In genomic region chr10:51214207-51214896, GRCh38 we compare ENCODE assay signal across 26 cellular contexts.
DNase-seq lines count a peak whose midpoint lies in the region; ATAC-seq and TF ChIP-seq lines count a peak whose summit lies in the region.
"Had no signal": no experiment of that assay in that cellular context is flagged by ENCODE, and none has a peak within 500 bp of the region (broad histone marks: within the 10 kb centered on the region; RNA-seq: fewer than 3 reads in every experiment).

No MANE protein-coding gene starts in this region.

- 50 to 61% (median 53%) methylated on average over 7 of the region's 7 CpGs for WGBS in heart left ventricle, 4 donors

- H3K9me3 ChIP-seq in HEK293 (ENCODE audit: control insufficient read depth, insufficient read depth, low read depth, low read length) = no peaks in the 10 kb centered on the region
- H3K9me3 ChIP-seq in SJCRH30 (replicated peaks) = no peaks in the 10 kb centered on the region
- H3K9me3 ChIP-seq in heart left ventricle = peaks cover 0 to 4% (median 0%) of the 10 kb centered on the region in 12 donors
- no peaks in the 10 kb centered on the region for H3K9me3 ChIP-seq in parathyroid adenoma (ENCODE audit: control insufficient read depth, low read length)
- H3K9me3 ChIP-seq: BLaER1 treated with 17β-estradiol and CSF1 and Interleukin-3, amounts not matched to agents 10 nM and 100 nM; body of pancreas; neutrophil; tibial nerve had no signal

- peak; percentile 34 to 54 for DNase-seq in SJCRH30
- peak in 2 of 5 donors; percentile 25 to 57 for DNase-seq in heart left ventricle
- DNase-seq in ACHN = no peak
- no peak for DNase-seq in GM10248 (ENCODE audit: extremely low spot score)
- no peak for DNase-seq in DMS153 (lab: John Stamatoyannopoulos, UW)
- DNase-seq: activated CD4-positive, alpha-beta T cell treated with anti-CD3 and anti-CD28 coated beads, Interleukin-2, amount 50 U/mL, for 48 hours; activated CD4-positive, CD25-positive, alpha-beta regulatory T cell treated with anti-CD3 and anti-CD28 coated beads, Interleukin-2, amount 50 U/mL, for 72 hours; activated naive CD4-positive, alpha-beta T cell; activated naive CD8-positive, alpha-beta T cell treated with anti-CD3 and anti-CD28 coated beads, Interleukin-2, amount 50 U/mL, for 24 hours; body of pancreas; DMS79; dorsolateral prefrontal cortex; mesendoderm; NCI-H1048; NCI-H1694; NCI-H2171; NCI-H510A treated with DMSO at 0.1 percent for 48 hours; SHP77 treated with DMSO at 0.1 percent for 48 hours had no signal

- H3K27me3 ChIP-seq in SJCRH30 = no peaks in the 10 kb centered on the region
- H3K27me3 ChIP-seq in heart left ventricle = no peaks in the 10 kb centered on the region
- no peaks in the 10 kb centered on the region for H3K27me3 ChIP-seq in parathyroid adenoma (ENCODE audit: control insufficient read depth, insufficient read depth, low read length)
- H3K27me3 ChIP-seq: BLaER1 treated with 17β-estradiol and CSF1 and Interleukin-3, amounts not matched to agents 10 nM and 100 nM; body of pancreas; dorsolateral prefrontal cortex; neutrophil; tibial nerve had no signal

- no peak overlapping the region for H3K9ac ChIP-seq in parathyroid adenoma
- H3K9ac ChIP-seq: BLaER1 treated with 17β-estradiol and CSF1 and Interleukin-3, amounts not matched to agents 10 nM and 100 nM had no signal

- H3K4me1 ChIP-seq in HEK293 (ENCODE audit: control insufficient read depth, insufficient read depth, low read length) (peaks cover 8% of the 10 kb centered on the region), SJCRH30 (peaks cover 8% of the 10 kb centered on the region; the same call in 1 of the 2 replicates), heart left ventricle (peaks cover 0 to 24% (median 11%) of the 10 kb centered on the region in 12 donors), parathyroid adenoma (no peaks in the 10 kb centered on the region)
- H3K4me1 ChIP-seq: BLaER1 treated with 17β-estradiol and CSF1 and Interleukin-3, amounts not matched to agents 10 nM and 100 nM; body of pancreas; tibial nerve had no signal

- no peak overlapping the region for H3K4me3 ChIP-seq in HEK293 (ENCODE audit: low read depth, low read length)
- H3K4me3 ChIP-seq in SJCRH30 = no peak overlapping the region
- no peak overlapping the region for H3K4me3 ChIP-seq in heart left ventricle
- H3K4me3 ChIP-seq in parathyroid adenoma (ENCODE audit: low read depth, low read length) = no peak overlapping the region
- H3K4me3 ChIP-seq: BLaER1 treated with 17β-estradiol and CSF1 and Interleukin-3, amounts not matched to agents 10 nM and 100 nM; body of pancreas; dorsolateral prefrontal cortex; tibial nerve had no signal

- peak; percentile 32 to 70 (median 62) for ATAC-seq in heart left ventricle
- ATAC-seq: activated naive CD8-positive, alpha-beta T cell treated with anti-CD3 and anti-CD28 coated beads, Interleukin-2, amount 50 U/mL, for 24 hours; body of pancreas; left lobe of liver; Panc1; stimulated activated effector memory CD8-positive, alpha-beta T cell treated with anti-CD3 and anti-CD28 coated beads, Interleukin-12 subunit alpha, Interleukin-12 subunit beta, amount 100 ng/mL, for 72 hours had no signal

- H3K36me3 ChIP-seq in HEK293 (ENCODE audit: control insufficient read depth in 2 of 2, insufficient read depth in 1 of 2, low read length in 2 of 2) (no peaks in the 10 kb centered on the region), SJCRH30 (no peaks in the 10 kb centered on the region), heart left ventricle (no peaks in the 10 kb centered on the region), parathyroid adenoma (ENCODE audit: control insufficient read depth, insufficient read depth, low read length) (no peaks in the 10 kb centered on the region)
- H3K36me3 ChIP-seq: BLaER1 treated with 17β-estradiol and CSF1 and Interleukin-3, amounts not matched to agents 10 nM and 100 nM; neutrophil; tibial nerve had no signal

- H3K27ac ChIP-seq in HEK293 (ENCODE audit: extremely low read depth, low read depth, low read length) (no peak overlapping the region), SJCRH30 (no peak overlapping the region), heart left ventricle (peak overlapping the region in 8 of 12 donors; percentile 1 to 52 (median 32)), parathyroid adenoma (no peak overlapping the region)
- H3K27ac ChIP-seq: BLaER1 treated with 17β-estradiol and CSF1 and Interleukin-3, amounts not matched to agents 10 nM and 100 nM; body of pancreas; dorsolateral prefrontal cortex; neutrophil; tibial nerve had no signal

- CTCF ChIA-PET in HEK293 (lab: Yijun Ruan, JAX) = no interaction called here
- CTCF ChIA-PET in GM10248 (lab: Yijun Ruan, JAX) = interaction anchor here (1.3 kb wide), 1 partner anchor 175 kb away, joined by 3 read pairs; no protein-coding TSS in a partner anchor

- H2AFZ ChIP-seq in parathyroid adenoma = peak overlapping the region; percentile 25

- no peak overlapping the region for H3K4me2 ChIP-seq in parathyroid adenoma (ENCODE audit: low read length)
- H3K4me2 ChIP-seq: BLaER1 treated with 17β-estradiol and CSF1 and Interleukin-3, amounts not matched to agents 10 nM and 100 nM had no signal

- H3K79me2 ChIP-seq in parathyroid adenoma = peaks cover 2% of the 10 kb centered on the region

- in situ Hi-C loops in ACHN (cut with HindIII; ENCODE audit: low pct_ligation_motif_present, low pct_unique_long_range_greater_than_20kb, low sequenced_read_pairs) = no loop called here

- TF ChIP-seq POLR2A in heart left ventricle (IDR thresholded peaks at IDR 0.05) = no peak

- POLR2A ChIA-PET in HEK293 (lab: Yijun Ruan, JAX) = no interaction called here
- POLR2A ChIA-PET in GM10248 (lab: Yijun Ruan, JAX) = no interaction called here

- TF ChIP-seq CTCF in HEK293 (tag by site-specific recombination; IDR thresholded peaks at IDR 0.05) (no peak), heart left ventricle (IDR thresholded peaks at IDR 0.05) (no peak), parathyroid adenoma (IDR thresholded peaks at IDR 0.05) (no peak), GM10248 (IDR thresholded peaks at IDR 0.05; ENCODE audit: control extremely low read depth, extremely low read depth, low read depth, missing control alignments) (no peak)

- intact Hi-C loops in heart left ventricle (cut with DNase I) = no loop called here

TF ChIP-seq in HEK293, 187 proteins besides CTCF, POLR2A, EP300 and RAD21:
- TF ChIP-seq HOXD13 (CRISPR knock-in tag; IDR thresholded peaks at IDR 0.05; ENCODE audit: borderline replicate concordance) (no peak), ZNF362 (tag by site-specific recombination; IDR thresholded peaks at IDR 0.05) (0 out of 2 replicates have a peak, but pooled peaks have one; percentile 48)

Comparison
In these comparisons a context has a peak if more than half of its experiments do, and no peak if none do; other contexts are left out.
1. H3K27ac ChIP-seq: peak in heart left ventricle (8 of 12); none in HEK293 (single experiment), SJCRH30 (single experiment) and parathyroid adenoma (single experiment).
2. DNase-seq: peak in SJCRH30 (2 of 2); none in ACHN (single experiment), GM10248 (single experiment) and DMS153 (single experiment).